Comparison of ENCODE assay signal across 21 cellular contexts in genomic region chr2:78699696-78700095, GRCh38.
"Had no signal": no experiment of that assay in that cellular context is flagged by ENCODE, and none has a peak within 500 bp of the region (broad histone marks: within the 10 kb centered on the region; RNA-seq: fewer than 3 reads in every experiment).

No MANE protein-coding gene starts in this region.

- DNase-seq: activated CD4-positive, alpha-beta T cell treated with anti-CD3 and anti-CD28 coated beads for 4 hours; activated CD8-positive, alpha-beta memory T cell treated with anti-CD3 and anti-CD28 coated beads, Interleukin-2, amount 50 U/mL, for 48 hours; activated CD8-positive, alpha-beta T cell treated with anti-CD3 and anti-CD28 coated beads, Interleukin-2, amount 10 ng/mL, durations not matched to agents 7 days and 5 days; activated naive CD4-positive, alpha-beta T cell treated with anti-CD3 and anti-CD28 coated beads, Interleukin-2, amount 50 U/mL, for 16 hours; activated naive CD8-positive, alpha-beta T cell treated with anti-CD3 and anti-CD28 coated beads, Interleukin-2, amount 10 ng/mL, durations not matched to agents 7 days and 5 days; activated T-cell treated with anti-CD3 and anti-CD28 coated beads, Interleukin-2, amount 50 U/mL, for 1 hour; adrenal gland; anterior cingulate cortex; NCI-H1092; NCI-H1417; NCI-H1694 treated with DMSO at 0.1 percent for 48 hours; NCI-H2029 treated with DMSO at 0.1 percent for 48 hours; NCI-H345; NCI-H510A; NCI-H526 treated with DMSO at 0.1 percent for 48 hours; PC-3; SHP77 had no signal

- H3K27me3 ChIP-seq: adrenal gland, SJSA1 had no signal

- ATAC-seq: activated CD4-positive, CD25-positive, alpha-beta regulatory T cell treated with anti-CD3 and anti-CD28 coated beads, Interleukin-2, amount 50 U/mL, for 24 hours; activated CD8-positive, alpha-beta T cell treated with anti-CD3 and anti-CD28 coated beads, Interleukin-2, amount 10 ng/mL, durations not matched to agents 7 days and 5 days; PC-3; SK-N-SH treated with all-trans-retinoic acid at 6 μM for 48 hours had no signal

- H3K36me3 ChIP-seq: adrenal gland, SJSA1 had no signal

- FAIRE-seq: RCC 7860 had no signal

- H3K4me3 ChIP-seq: adrenal gland, SJSA1 had no signal

- H3K9me3 ChIP-seq: SJSA1 had no signal

- H3K4me1 ChIP-seq: adrenal gland, SJSA1 had no signal

- H3K27ac ChIP-seq: adrenal gland, SJSA1 had no signal
